In the genomic region with DNA sequence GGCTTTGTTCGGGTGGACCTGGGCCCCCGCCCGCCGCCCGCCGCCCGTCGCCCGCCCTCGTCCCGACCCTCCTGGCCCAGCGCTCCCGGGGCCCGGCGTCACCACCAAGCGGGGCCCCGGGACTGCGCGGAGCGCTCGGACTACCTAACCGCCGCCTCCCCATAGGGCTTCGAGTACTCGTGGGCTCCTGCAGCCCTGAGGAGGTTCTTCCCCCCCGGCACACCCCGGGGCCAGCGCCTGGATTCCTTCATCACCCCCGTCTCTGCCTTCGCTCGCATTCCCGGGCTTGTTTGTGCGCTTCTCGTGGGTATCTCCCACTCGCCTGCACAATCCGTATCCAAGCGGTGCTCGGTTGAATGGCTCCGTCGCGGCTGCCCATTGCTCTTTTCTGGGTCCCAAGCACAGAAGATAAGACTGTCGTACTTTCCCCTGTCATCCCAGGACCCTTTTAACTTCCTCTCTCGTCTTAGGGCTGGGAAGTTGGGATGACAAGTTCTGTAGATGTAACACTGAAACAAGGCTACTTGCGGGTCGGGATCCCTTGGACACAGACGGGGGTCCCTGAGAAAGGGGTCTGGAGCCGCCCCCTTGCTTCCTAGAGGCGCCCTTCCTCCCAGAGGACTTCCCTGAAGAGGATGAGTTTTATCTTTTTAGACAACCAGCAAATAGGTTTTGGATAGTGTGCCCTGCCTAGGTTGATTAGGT, we compare ENCODE assay signal across 8 cellular contexts. TPM values are rescaled to one million over a fixed set of nuclear protein-coding genes. Genes with fewer than 3 reads are reported as not detected.
DNase-seq lines count a peak whose midpoint lies in the region; ATAC-seq, FAIRE-seq and TF ChIP-seq lines count a peak whose summit lies in the region.

No MANE protein-coding gene starts in this region.

- H3K27me3 ChIP-seq in AG04450 (ENCODE audit: control insufficient read depth, insufficient read depth, low read length), result no peaks in the 10 kb centered on the region
- no peaks in the 10 kb centered on the region for H3K27me3 ChIP-seq in astrocyte (ENCODE audit: insufficient read depth, low read length)
- H3K27me3 ChIP-seq in sigmoid colon, result no peaks in the 10 kb centered on the region

- peak overlapping the region; percentile 94 for H3K27ac Mint-ChIP-seq in astrocyte (ENCODE audit: unreplicated experiment)

- no peak for FAIRE-seq in astrocyte (lab: Jason Lieb, UNC)

- DNase-seq in AG04450 (ENCODE audit: low read depth, low spot score), result no peak
- DNase-seq in NCI-H510A treated with DMSO at 0.1 percent for 48 hours (lab: John Stamatoyannopoulos, UW), result peak; percentile 38
- DNase-seq in astrocyte (ENCODE audit: low read depth), result no peak
- no peak for DNase-seq in sigmoid colon
- DNase-seq in NOMO-1 treated with dmso at 0.1 percent for 144 hours (lab: John Stamatoyannopoulos, UW; ENCODE audit: unreplicated experiment), result no peak

- POLR2A ChIA-PET in AG04450 (lab: Yijun Ruan, JAX), result interaction anchor here (0.6 to 1.7 kb wide), 7 partner anchors 8 to 107 kb away, joined by 4 to 17 read pairs (median 5); partner anchors contain the start of genes DCK and GRSF1

- H3K36me3 ChIP-seq in astrocyte (ENCODE audit: insufficient read depth, low read length) (peaks cover 10% of the 10 kb centered on the region), sigmoid colon (no peaks in the 10 kb centered on the region)

- H3K9me3 ChIP-seq in AG04450 (ENCODE audit: control insufficient read depth, insufficient read depth, low read length), result no peaks in the 10 kb centered on the region; the same call in 1 of the 2 replicates
- H3K9me3 ChIP-seq in astrocyte (ENCODE audit: insufficient read depth, low read depth, low read length), result no peaks in the 10 kb centered on the region
- no peaks in the 10 kb centered on the region for H3K9me3 ChIP-seq in sigmoid colon

- no peak for TF ChIP-seq CTCF in AG04450 (IDR thresholded peaks at IDR 0.05; ENCODE audit: low read depth, low read length)
- TF ChIP-seq CTCF in astrocyte (IDR thresholded peaks at IDR 0.05; ENCODE audit: insufficient read depth, low read depth, low read length), result no peak
- TF ChIP-seq CTCF in sigmoid colon (IDR thresholded peaks at IDR 0.05), result no peak

- ATAC-seq in GM18499 (IDR thresholded peaks at IDR 0.05; ENCODE audit: insufficient read depth, unreplicated experiment) (peak; percentile 29), HG02870 (IDR thresholded peaks at IDR 0.05; ENCODE audit: unreplicated experiment) (peak; percentile 40)

- H3K4me3 Mint-ChIP-seq in astrocyte (ENCODE audit: unreplicated experiment), result peak overlapping the region; percentile 100

- peaks cover 8% of the 10 kb centered on the region for H3K4me1 ChIP-seq in astrocyte (ENCODE audit: insufficient read depth, low read length)
- H3K4me1 ChIP-seq in sigmoid colon, result peaks cover 0 to 15% (median 6%) of the 10 kb centered on the region in 4 donors

- no peaks in the 10 kb centered on the region for H3K27me3 Mint-ChIP-seq in astrocyte (ENCODE audit: low read depth, unreplicated experiment)

- H3K9me3 Mint-ChIP-seq in astrocyte (ENCODE audit: unreplicated experiment), result no peaks in the 10 kb centered on the region

- H2AFZ ChIP-seq in astrocyte (ENCODE audit: low read depth, low read length), result peak overlapping the region; percentile 95

- peaks cover 4% of the 10 kb centered on the region for H3K36me3 Mint-ChIP-seq in astrocyte (ENCODE audit: low read depth, unreplicated experiment)

- H3K9ac ChIP-seq in astrocyte (ENCODE audit: low read length), result peak overlapping the region; percentile 90

- H3K27ac ChIP-seq in AG04450 (ENCODE audit: low read depth, low read length), result peak overlapping the region; percentile 73
- H3K27ac ChIP-seq in astrocyte (ENCODE audit: low read depth, low read length), result peak overlapping the region; percentile 85
- H3K27ac ChIP-seq in sigmoid colon, result peak overlapping the region; percentile 82 to 93 (median 92)

- WGBS in sigmoid colon, 2 donors, result 1% methylated on average over 48 of the region's 48 CpGs

- no peak for TF ChIP-seq POLR2A in sigmoid colon (IDR thresholded peaks at IDR 0.05)

- peaks cover 6% of the 10 kb centered on the region for H3K4me1 Mint-ChIP-seq in astrocyte (ENCODE audit: low read depth, unreplicated experiment)

- H3K4me3 ChIP-seq in AG04450 (ENCODE audit: low read depth, low read length) (peak overlapping the region; percentile 88), astrocyte (ENCODE audit: insufficient read depth, low read depth, low read length) (peak overlapping the region; percentile 84), iPS-11a (ENCODE audit: low read depth, low read length) (peak overlapping the region; percentile 91), sigmoid colon (peak overlapping the region; percentile 77 to 90 (median 84))

- intact Hi-C loops in sigmoid colon (cut with DNase I), result loop anchor here (1.0 to 5.0 kb wide), 4 partner anchors 64 to 215 kb away; partner anchors contain the start of genes DCK, GRSF1 and UTP3

- peaks cover 38% of the 10 kb centered on the region for H4K20me1 ChIP-seq in astrocyte (ENCODE audit: insufficient read depth, low read length)

- peak overlapping the region; percentile 88 for H3K4me2 ChIP-seq in astrocyte (ENCODE audit: low read length)

- CTCF ChIA-PET in AG04450 (lab: Charles Lee), result interaction anchor here (1.0 to 1.9 kb wide), 5 partner anchors 12 to 64 kb away, joined by 3 to 6 read pairs (median 4); no protein-coding TSS in a partner anchor

- H3K79me2 ChIP-seq in astrocyte (ENCODE audit: insufficient read depth, low read length), result peaks cover 53% of the 10 kb centered on the region

- TF ChIP-seq EP300 in sigmoid colon (IDR thresholded peaks at IDR 0.05), result no peak

RNA-seq across cellular contexts. Expression of gene MOB1B, which starts 0.6 kb away (rescaled TPM):
- polyA plus RNA-seq in AG04450 (2011; rRNA removed) (17.8 and 21.4 TPM in 2 replicates), sigmoid colon (1 to 10 TPM; 3.0 to 4.3 (median 3.7) TPM)
- 21.1 and 42.8 TPM in 2 replicates for polyA minus RNA-seq in AG04450 (2011; rRNA and poly(A)+ RNA removed)
- total RNA-seq in astrocyte (36.0 and 40.6 TPM in 2 replicates), sigmoid colon (10 to 100 TPM; 15.7 to 21.7 (median 20.0) TPM)
